11 cellular contexts compared by ENCODE assay signal in the genomic region with DNA sequence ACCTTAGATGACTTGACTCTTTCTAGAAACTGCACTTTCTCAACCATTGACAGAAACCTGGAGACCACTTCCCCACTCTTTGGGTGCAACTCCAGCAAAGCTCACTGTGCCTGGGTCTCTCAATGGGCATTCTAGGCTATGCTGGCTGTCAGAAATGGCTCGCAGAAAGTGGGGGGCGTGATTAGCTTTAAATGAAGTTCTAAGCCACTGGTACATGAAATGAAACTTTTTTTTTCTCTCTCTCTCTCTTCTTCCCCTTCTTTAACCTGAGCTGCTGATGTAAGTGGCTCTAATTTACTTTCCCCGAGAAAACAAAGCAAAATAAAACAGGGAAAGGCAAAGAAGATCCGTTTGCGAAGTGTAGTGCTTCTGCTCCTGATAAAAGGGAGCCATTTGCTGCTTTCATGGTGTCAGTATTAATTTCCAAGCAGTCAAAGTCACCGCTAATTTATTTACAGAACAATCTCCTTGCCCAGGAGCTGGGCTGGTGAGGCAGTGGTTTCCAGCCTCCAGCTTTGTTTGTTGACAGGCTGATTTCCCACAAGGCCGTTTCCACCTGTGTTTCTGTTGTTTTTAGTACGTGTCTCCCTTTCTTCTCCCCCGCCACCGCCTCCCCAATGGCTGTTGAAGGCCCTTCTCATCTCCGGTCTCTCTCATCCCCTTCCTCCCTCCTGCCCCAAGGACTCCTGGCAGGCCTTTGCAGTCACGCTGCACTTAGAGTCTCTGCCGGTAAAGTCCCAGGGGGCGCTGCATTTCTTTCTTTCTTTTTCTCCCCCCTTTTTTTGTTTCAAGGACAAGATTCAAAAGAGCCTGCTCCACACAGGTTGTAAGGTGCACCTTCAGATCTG.
DNase-seq lines count a peak whose midpoint lies in the region; ATAC-seq and TF ChIP-seq lines count a peak whose summit lies in the region.
"Had no signal": no experiment of that assay in that cellular context is flagged by ENCODE, and none has a peak within 500 bp of the region (broad histone marks: within the 10 kb centered on the region; RNA-seq: fewer than 3 reads in every experiment).

No MANE protein-coding gene starts in this region.

- no peaks in the 10 kb centered on the region for H3K9me3 Mint-ChIP-seq in natural killer cell
- H3K9me3 Mint-ChIP-seq in natural killer cell treated with Interleukin-12 subunit alpha and Interleukin-12 subunit beta and Interleukin-15 and Interleukin-18, amount 100 ng/mL, for 72 hours, result no peaks in the 10 kb centered on the region
- no peaks in the 10 kb centered on the region for H3K9me3 Mint-ChIP-seq in endothelial cell (ENCODE audit: unreplicated experiment)
- H3K9me3 Mint-ChIP-seq in type B pancreatic cell, result no peaks in the 10 kb centered on the region
- peaks cover 0 to 1% (median 0%) of the 10 kb centered on the region in 7 donors for H3K9me3 Mint-ChIP-seq in CD14-positive monocyte

- H3K27me3 ChIP-seq in effector memory CD4-positive, alpha-beta T cell (replicated peaks; ENCODE audit: control insufficient read depth, insufficient read depth, low read length, poor library complexity, severe bottlenecking), result peaks cover 8% of the 10 kb centered on the region

- H3K9me3 ChIP-seq in effector memory CD4-positive, alpha-beta T cell (ENCODE audit: control insufficient read depth, low read length), result no peaks in the 10 kb centered on the region

- intact Hi-C loops in natural killer cell (cut with micrococcal nuclease) (no loop called here), CD14-positive monocyte (cut with micrococcal nuclease) (no loop called here)

- H3K27ac Mint-ChIP-seq in natural killer cell (no peak overlapping the region), endothelial cell (ENCODE audit: unreplicated experiment) (no peak overlapping the region), type B pancreatic cell (no peak overlapping the region), CD14-positive monocyte (peak overlapping the region in 2 of 7 donors; percentile 1 to 42)
- H3K27ac Mint-ChIP-seq in natural killer cell treated with Interleukin-12 subunit alpha and Interleukin-12 subunit beta and Interleukin-15 and Interleukin-18, amount 100 ng/mL, for 72 hours, result no peak overlapping the region

- H3K4me1 Mint-ChIP-seq in natural killer cell (peaks cover 10% of the 10 kb centered on the region in 2 donors), endothelial cell (ENCODE audit: unreplicated experiment) (peaks cover 8% of the 10 kb centered on the region), type B pancreatic cell (ENCODE audit: unreplicated experiment) (peaks cover 11% of the 10 kb centered on the region), CD14-positive monocyte (peaks cover 7% of the 10 kb centered on the region)
- H3K4me1 Mint-ChIP-seq in natural killer cell treated with Interleukin-12 subunit alpha and Interleukin-12 subunit beta and Interleukin-15 and Interleukin-18, amount 100 ng/mL, for 72 hours (ENCODE audit: low read depth in 2 of 2), result peaks cover 0 to 4% of the 10 kb centered on the region in 2 donors

- no peak overlapping the region for H3K4me3 ChIP-seq in effector memory CD4-positive, alpha-beta T cell (ENCODE audit: insufficient read depth, low read depth, low read length, poor library complexity, severe bottlenecking)

- H3K27ac ChIP-seq in effector memory CD4-positive, alpha-beta T cell (ENCODE audit: insufficient read depth, low read length, poor library complexity, severe bottlenecking), result no peak overlapping the region

- TF ChIP-seq CTCF in natural killer cell (IDR thresholded peaks at IDR 0.05) (no peak), endothelial cell (IDR thresholded peaks at IDR 0.05; ENCODE audit: unreplicated experiment) (peak; percentile 24), type B pancreatic cell (conservative IDR thresholded peaks at IDR 0.05) (peak; percentile 64), CD14-positive monocyte (IDR thresholded peaks at IDR 0.05) (no peak)

- no peak for DNase-seq in natural killer cell
- no peak for DNase-seq in natural killer cell treated with Interleukin-12 subunit alpha and Interleukin-12 subunit beta and Interleukin-15 and Interleukin-18, amount 100 ng/mL, for 72 hours (ENCODE audit: low spot score)
- peak; percentile 11 for DNase-seq in NCI-H187 treated with DMSO at 0.1 percent for 48 hours (lab: John Stamatoyannopoulos, UW)
- peak; percentile 19 for DNase-seq in endothelial cell (ENCODE audit: low spot score)
- DNase-seq in type B pancreatic cell (ENCODE audit: extremely low spot score, unreplicated experiment), result no peak
- DNase-seq in hippocampal formation (lab: John Stamatoyannopoulos, UW), result no peak
- DNase-seq in CD14-positive monocyte (ENCODE audit: low spot score), result no peak
- DNase-seq in effector memory CD4-positive, alpha-beta T cell, result no peak
- DNase-seq: C1 segment of cervical spinal cord; NCI-H2171 treated with DMSO at 0.1 percent for 48 hours; stimulated activated CD4-positive, alpha-beta T cell treated with anti-CD3 and anti-CD28 coated beads, Interleukin-4, amount 100 ng/mL, for 4 hours had no signal

- no peaks in the 10 kb centered on the region for H3K36me3 ChIP-seq in effector memory CD4-positive, alpha-beta T cell (ENCODE audit: control insufficient read depth, insufficient read depth, low read length)

- ATAC-seq in natural killer cell, result peak in 1 of 3 donors; percentile 32
- ATAC-seq in natural killer cell treated with Interleukin-12 subunit alpha and Interleukin-12 subunit beta and Interleukin-15 and Interleukin-18, amount 100 ng/mL, for 72 hours, result no peak

- H3K4me3 Mint-ChIP-seq in natural killer cell (peak overlapping the region; percentile 42), endothelial cell (ENCODE audit: unreplicated experiment) (no peak overlapping the region), type B pancreatic cell (no peak overlapping the region), CD14-positive monocyte (peak overlapping the region in 1 of 2 donors; percentile 72)
- H3K4me3 Mint-ChIP-seq in natural killer cell treated with Interleukin-12 subunit alpha and Interleukin-12 subunit beta and Interleukin-15 and Interleukin-18, amount 100 ng/mL, for 72 hours, result no peak overlapping the region

- no peaks in the 10 kb centered on the region for H3K4me1 ChIP-seq in effector memory CD4-positive, alpha-beta T cell (ENCODE audit: control insufficient read depth, insufficient read depth, low read length, poor library complexity, severe bottlenecking)

- H3K36me3 Mint-ChIP-seq in natural killer cell (no peaks in the 10 kb centered on the region), endothelial cell (ENCODE audit: low read depth, unreplicated experiment) (no peaks in the 10 kb centered on the region), type B pancreatic cell (no peaks in the 10 kb centered on the region), CD14-positive monocyte (no peaks in the 10 kb centered on the region)
- no peaks in the 10 kb centered on the region for H3K36me3 Mint-ChIP-seq in natural killer cell treated with Interleukin-12 subunit alpha and Interleukin-12 subunit beta and Interleukin-15 and Interleukin-18, amount 100 ng/mL, for 72 hours

- peaks cover 5 to 14% of the 10 kb centered on the region in 2 donors for H3K27me3 Mint-ChIP-seq in natural killer cell (ENCODE audit: low read depth in 2 of 2)
- peaks cover 14 to 46% of the 10 kb centered on the region in 2 donors for H3K27me3 Mint-ChIP-seq in natural killer cell treated with Interleukin-12 subunit alpha and Interleukin-12 subunit beta and Interleukin-15 and Interleukin-18, amount 100 ng/mL, for 72 hours
- H3K27me3 Mint-ChIP-seq in endothelial cell (ENCODE audit: unreplicated experiment), result peaks cover 2% of the 10 kb centered on the region
- H3K27me3 Mint-ChIP-seq in type B pancreatic cell, result peaks cover 34% of the 10 kb centered on the region
- peaks cover 4 to 16% (median 4%) of the 10 kb centered on the region in 3 donors for H3K27me3 Mint-ChIP-seq in CD14-positive monocyte (ENCODE audit: low read depth in 3 of 3)

Comparison
In these comparisons a context has a peak if more than half of its experiments do, and no peak if none do; other contexts are left out.
1. DNase-seq: peak in NCI-H187 treated with DMSO at 0.1 percent for 48 hours (single experiment) and endothelial cell (single experiment); none in natural killer cell (single experiment), natural killer cell treated with Interleukin-12 subunit alpha and Interleukin-12 subunit beta and Interleukin-15 and Interleukin-18, amount 100 ng/mL, for 72 hours (single experiment), type B pancreatic cell (single experiment), hippocampal formation (0 of 2), CD14-positive monocyte (single experiment) and effector memory CD4-positive, alpha-beta T cell (0 of 3).
2. CTCF ChIP-seq: peak in endothelial cell (single experiment) and type B pancreatic cell (single experiment); none in natural killer cell (single experiment) and CD14-positive monocyte (single experiment).